Comparison of ENCODE assay signal across 7 cellular contexts in genomic region chr2:235116885-235117492, GRCh38.
A peak's percentile ranks its signal among the peaks of the same experiment; 100 is the strongest.
DNase-seq lines count a peak whose midpoint lies in the region; ATAC-seq, FAIRE-seq and TF ChIP-seq lines count a peak whose summit lies in the region.

No MANE protein-coding gene starts in this region.

- ATAC-seq in HG03039 (IDR thresholded peaks at IDR 0.05; ENCODE audit: unreplicated experiment): no peak

- no peaks in the 10 kb centered on the region for H3K36me3 ChIP-seq in uterus

- peak; percentile 21; the same call in 1 of the 2 replicates for TF ChIP-seq CTCF in WI38 (IDR thresholded peaks at IDR 0.05; ENCODE audit: low read depth, low read length)
- peak; percentile 60 to 75 (median 67) for TF ChIP-seq CTCF in uterus (IDR thresholded peaks at IDR 0.05)
- no peak for TF ChIP-seq CTCF in lower leg skin (IDR thresholded peaks at IDR 0.05)

- WGBS in lower leg skin, 2 donors: 2% methylated on average over 3 of the region's 3 CpGs

- DNase-seq in NCI-H1105 treated with DMSO at 0.1 percent for 48 hours (lab: John Stamatoyannopoulos, UW): peak; percentile 64
- DNase-seq in uterus: no peak
- DNase-seq in lower leg skin (ENCODE audit: low spot score in 2 of 2): no peak

- no peak for TF ChIP-seq POLR2A in uterus (IDR thresholded peaks at IDR 0.05)
- TF ChIP-seq POLR2A in lower leg skin (IDR thresholded peaks at IDR 0.05): no peak

- H3K4me1 ChIP-seq in uterus: no peaks in the 10 kb centered on the region

- H3K27me3 ChIP-seq in uterus: no peaks in the 10 kb centered on the region

- no peak overlapping the region for H3K27ac ChIP-seq in uterus

- FAIRE-seq in G401.6 (lab: Jason Lieb, UNC): peak; percentile 96
- FAIRE-seq in islet of Langerhans (lab: Jason Lieb, UNC): peak; percentile 98

- peaks cover 0 to 6% of the 10 kb centered on the region in 2 donors for H3K9me3 ChIP-seq in uterus

- H3K4me3 ChIP-seq in WI38 (ENCODE audit: low read depth, low read length) (no peak overlapping the region), uterus (no peak overlapping the region), lower leg skin (ENCODE audit: low read depth, poor library complexity, severe bottlenecking) (no peak overlapping the region)

- intact Hi-C loops in uterus (cut with DNase I; ENCODE audit: low total_unique reads) (no loop called here), lower leg skin (cut with DNase I; ENCODE audit: low total_unique reads) (loop anchor here (5.0 kb wide), 1 partner anchor 565 kb away; no protein-coding TSS in a partner anchor)

Comparison
In these comparisons a context has a peak if more than half of its experiments do, and no peak if none do; other contexts are left out.
1. CTCF ChIP-seq: peak in WI38 (single experiment) and uterus (4 of 4); none in lower leg skin (0 of 3).